ENCODE assay signal across 4 cellular contexts in genomic region chr1:1664318-1664717, GRCh38. TPM values are rescaled to one million over a fixed set of nuclear protein-coding genes. Genes with fewer than 3 reads are reported as not detected.
A peak's percentile ranks its signal among the peaks of the same experiment; 100 is the strongest.
DNase-seq lines count a peak whose midpoint lies in the region; ATAC-seq, FAIRE-seq and TF ChIP-seq lines count a peak whose summit lies in the region.
"Not testable (repeated sequence)": the region's sequence is repeated elsewhere in the genome, so short reads cannot be mapped to it uniquely, and the experiment has no call there.

No MANE protein-coding gene starts in this region.

- intact Hi-C loops in HCT116 (cut with micrococcal nuclease); mammary epithelial cell (cut with micrococcal nuclease); HepG2 (cut with micrococcal nuclease; ENCODE audit: unreplicated experiment); sciatic nerve (cut with DNase I): not testable (repeated sequence)

- not testable (repeated sequence) for TF ChIP-seq RAD21 in HCT116 (IDR thresholded peaks at IDR 0.05; ENCODE audit: low read depth); HepG2 (CRISPR knock-in tag; IDR thresholded peaks at IDR 0.05)

- FAIRE-seq in HepG2 (lab: Jason Lieb, UNC), result not testable (repeated sequence)

- H3K9me2 ChIP-seq in HCT116 (ENCODE audit: insufficient read depth), result not testable (repeated sequence)

- H3K4me3 ChIP-seq in HCT116 (replicated peaks in 1 of 2; ENCODE audit: low read depth in 1 of 2, low read length in 2 of 2); mammary epithelial cell (replicated peaks in 1 of 3; ENCODE audit: insufficient read depth in 1 of 3, low read depth in 2 of 3, low read length in 3 of 3); HepG2 (replicated peaks in 1 of 3; ENCODE audit: insufficient read depth in 1 of 3, low read depth in 2 of 3, low read length in 3 of 3): not testable (repeated sequence)

- not testable (repeated sequence) for H3K4me1 ChIP-seq in HCT116 (ENCODE audit: control insufficient read depth in 1 of 2, insufficient read depth in 2 of 2, low read length in 2 of 2); mammary epithelial cell (ENCODE audit: insufficient read depth, low read length); HepG2 (ENCODE audit: insufficient read depth, low read length)

- not testable (repeated sequence) for H2AFZ ChIP-seq in HCT116 (ENCODE audit: low read depth, low read length, poor library complexity, severe bottlenecking); mammary epithelial cell (ENCODE audit: low read depth, low read length); HepG2 (ENCODE audit: low read length)

- RAD21 ChIA-PET in HCT116 (lab: Charles Lee; ENCODE audit: low non-redundant PET in 1 of 2, low total read pairs in 2 of 2, uncharacterized antibody in 2 of 2, unreplicated experiment in 2 of 2), result not testable (repeated sequence)

- H3K9me3 ChIP-seq in HCT116 (ENCODE audit: control insufficient read depth in 1 of 2, insufficient read depth in 1 of 2, low read depth in 1 of 2, low read length in 2 of 2); mammary epithelial cell (replicated peaks; ENCODE audit: insufficient read depth, low read length); HepG2 (ENCODE audit: low read length): not testable (repeated sequence)

- not testable (repeated sequence) for H3K4me2 ChIP-seq in HCT116 (ENCODE audit: low read length); mammary epithelial cell (ENCODE audit: insufficient read depth, low read depth, low read length); HepG2 (ENCODE audit: low read depth, low read length)

- POLR2A ChIA-PET in HCT116 (lab: Charles Lee); HepG2 (lab: Yijun Ruan, JAX): not testable (repeated sequence)

- not testable (repeated sequence) for TF ChIP-seq EP300 in HepG2 (IDR thresholded peaks at IDR 0.05; ENCODE audit: low read depth in 2 of 2, low read length in 2 of 2); HepG2 (CRISPR knock-in tag; IDR thresholded peaks at IDR 0.05; ENCODE audit: borderline replicate concordance)

- H3K9ac ChIP-seq in HCT116 (ENCODE audit: low read length); mammary epithelial cell (ENCODE audit: insufficient read depth, low read length); HepG2 (ENCODE audit: insufficient read depth, low read depth, low read length): not testable (repeated sequence)

- WGBS in mammary epithelial cell (ENCODE audit: low coverage, missing lambda C conversion rate), result no CpG with 5 or more reads among the region's 11 CpGs
- WGBS in HepG2 (ENCODE audit: low lambda C conversion rate), result 29% methylated on average over 1 of the region's 11 CpGs

- TF ChIP-seq CTCF in HCT116 (IDR thresholded peaks at IDR 0.05 in 2 of 3, conservative IDR thresholded peaks at IDR 0.05 in 1 of 3; ENCODE audit: borderline replicate concordance in 1 of 3, insufficient read depth in 1 of 3, low read depth in 2 of 3, low read length in 2 of 3); mammary epithelial cell (conservative IDR thresholded peaks at IDR 0.05 in 1 of 2, IDR thresholded peaks at IDR 0.05 in 1 of 2; ENCODE audit: extremely low read depth in 1 of 2, insufficient read depth in 1 of 2, low read depth in 1 of 2, low read length in 2 of 2); HepG2 (CRISPR knock-in tag; IDR thresholded peaks at IDR 0.05): not testable (repeated sequence)

- H3K79me2 ChIP-seq in HCT116 (ENCODE audit: insufficient read depth, low read length); mammary epithelial cell (ENCODE audit: insufficient read depth, low read length); HepG2 (ENCODE audit: insufficient read depth, low read length): not testable (repeated sequence)

- H4K20me1 ChIP-seq in HCT116 (ENCODE audit: insufficient read depth); mammary epithelial cell (ENCODE audit: insufficient read depth, low read length); HepG2 (ENCODE audit: insufficient read depth, low read length): not testable (repeated sequence)

- BruUV-seq in HCT116 (replicated peaks; lab: Mats Ljungman, UMichigan), result TSS peak; percentile 17
- BruUV-seq in mammary epithelial cell (replicated peaks; lab: Mats Ljungman, UMichigan), result TSS peak; percentile 3
- TSS peak; percentile 26 for BruUV-seq in HepG2 (replicated peaks; lab: Mats Ljungman, UMichigan)

- dilution Hi-C loops in mammary epithelial cell (cut with HindIII; ENCODE audit: low sequenced_read_pairs), result not testable (repeated sequence)

- not testable (repeated sequence) for H3K36me3 ChIP-seq in HCT116 (ENCODE audit: control insufficient read depth in 1 of 2, insufficient read depth in 2 of 2, low read length in 2 of 2); mammary epithelial cell (ENCODE audit: insufficient read depth, low read length)
- H3K36me3 ChIP-seq in HepG2 (replicated peaks in 1 of 2; ENCODE audit: control insufficient read depth in 1 of 2, insufficient read depth in 2 of 2, low read length in 2 of 2), result peaks cover 5 to 16% of the 10 kb centered on the region in 2 experiments; a peak in 4 of 5 replicates

- CTCF ChIA-PET in HCT116 (lab: Charles Lee); mammary epithelial cell (lab: Charles Lee; ENCODE audit: low non-redundant PET); HepG2 (lab: Yijun Ruan, JAX; ENCODE audit: low intra/inter-chr PET ratio, low total read pairs): not testable (repeated sequence)

- TF ChIP-seq POLR2A in HCT116 (IDR thresholded peaks at IDR 0.05; ENCODE audit: borderline replicate concordance, extremely low read depth, insufficient read depth, insufficient read length); HepG2 (IDR thresholded peaks at IDR 0.05; ENCODE audit: insufficient read depth in 1 of 2, low read depth in 2 of 2, low read length in 2 of 2): not testable (repeated sequence)

- not testable (repeated sequence) for ATAC-seq in HCT116, HepG2, sciatic nerve

- DNase-seq in HCT116 (ENCODE audit: low read depth, low spot score); mammary epithelial cell; HepG2 (ENCODE audit: low spot score): not testable (repeated sequence)
- DNase-seq in sciatic nerve (ENCODE audit: low spot score), result peak; percentile 31

- in situ Hi-C loops in mammary epithelial cell (cut with MboI; ENCODE audit: low sequenced_read_pairs in 2 of 2); HepG2 (cut with HindIII; ENCODE audit: extremely low pct_ligation_motif_present, low pct_unique_long_range_greater_than_20kb): not testable (repeated sequence)

- H3K27ac ChIP-seq in HCT116 (ENCODE audit: low read depth, low read length); mammary epithelial cell (ENCODE audit: insufficient read depth, low read depth, low read length); HepG2 (ENCODE audit: extremely low read length, insufficient read depth, low read length): not testable (repeated sequence)

- not testable (repeated sequence) for H3K27me3 ChIP-seq in HCT116 (ENCODE audit: insufficient read depth, low read length); mammary epithelial cell (ENCODE audit: insufficient read depth, low read length); HepG2 (ENCODE audit: control insufficient read depth in 1 of 2, insufficient read depth in 2 of 2, low read length in 2 of 2)

RNA-seq across cellular contexts. Expression of gene CDK11B, which starts 5.5 kb away (rescaled TPM):
- total RNA-seq in HCT116 (2021; ENCODE audit: unreplicated experiment), result 31.5 TPM
- 30.9 and 32.5 TPM in 2 replicates for polyA plus RNA-seq in HCT116 (2012)
- 10 to 100 TPM in 1 of 2 donors, 1 to 10 TPM in 1; 5.8 to 28.1 TPM for total RNA-seq in mammary epithelial cell
- 3.5 TPM for polyA plus RNA-seq in mammary epithelial cell
- 13.5 TPM for polyA minus RNA-seq in mammary epithelial cell
- total RNA-seq in HepG2 (2016; rRNA removed; fragmentation: Illumina TruSeq; extraction: Trizol), result 12.4 and 15.1 TPM in 2 replicates
- 2.3 and 3.1 TPM in 2 replicates for total RNA-seq in HepG2 (2016; cell fraction: cytosol; rRNA removed; fragmentation: Illumina TruSeq; extraction: Trizol; ENCODE audit: low read depth)
- 9.4 and 16.6 TPM in 2 replicates for total RNA-seq in HepG2 (2016; cell fraction: insoluble cytoplasmic fraction; rRNA removed; fragmentation: Illumina TruSeq; extraction: Trizol)
- 3.6 and 4.3 TPM in 2 replicates for total RNA-seq in HepG2 (2016; cell fraction: membrane; rRNA removed; fragmentation: Illumina TruSeq; extraction: Trizol)
- 11.2 TPM in 2 replicates for total RNA-seq in HepG2 (2016; cell fraction: nucleus; rRNA removed; fragmentation: Illumina TruSeq; extraction: Trizol)
- 3.6 and 3.9 TPM in 2 replicates for polyA plus RNA-seq in HepG2 (2011; rRNA removed)
- 3.1 TPM in 2 replicates for polyA plus RNA-seq in HepG2 (2011; cell fraction: cytosol; rRNA removed)
- 20.3 and 22.5 TPM in 2 replicates for polyA plus RNA-seq in HepG2 (2011; cell fraction: nucleus; rRNA removed)
- polyA plus RNA-seq in HepG2 (2012), result 15.9 and 17.5 TPM in 2 replicates
- 1.4 and 2.2 TPM in 2 replicates for polyA plus RNA-seq in HepG2 (2016; cell fraction: cytosol; fragmentation: Illumina TruSeq; extraction: Trizol; ENCODE audit: low read depth)
- 21.8 and 26.2 TPM in 2 replicates for polyA plus RNA-seq in HepG2 (2016; cell fraction: insoluble cytoplasmic fraction; fragmentation: Illumina TruSeq; extraction: Trizol; ENCODE audit: low read depth)
- 4.1 TPM in 2 replicates for polyA plus RNA-seq in HepG2 (2016; cell fraction: membrane; fragmentation: Illumina TruSeq; extraction: Trizol; ENCODE audit: low read depth)
- polyA plus RNA-seq in HepG2 (2016; cell fraction: nucleus; fragmentation: Illumina TruSeq; extraction: Trizol; ENCODE audit: insufficient read depth, low read depth), result 56.5 and 61.8 TPM in 2 replicates
- polyA minus RNA-seq in HepG2 (2011; rRNA and poly(A)+ RNA removed; ENCODE audit: low replicate concordance), result 2.6 and 3.1 TPM in 2 replicates
- 2.2 and 3.0 TPM in 2 replicates for polyA minus RNA-seq in HepG2 (2011; cell fraction: cytosol; rRNA and poly(A)+ RNA removed)
- 3.1 and 3.4 TPM in 2 replicates for polyA minus RNA-seq in HepG2 (2011; cell fraction: nucleus; rRNA and poly(A)+ RNA removed)
- total RNA-seq in sciatic nerve, result 27.9 TPM

RNA-seq across cellular contexts. Expression of gene SLC35E2B, which starts 28.3 kb away (rescaled TPM):
- total RNA-seq in HCT116 (2021; ENCODE audit: unreplicated experiment) (30.3 TPM), mammary epithelial cell (10 to 100 TPM; 21.0 to 32.6 TPM), HepG2 (2016; rRNA removed; fragmentation: Illumina TruSeq; extraction: Trizol) (10.2 and 14.1 TPM in 2 replicates), sciatic nerve (45.6 TPM)
- 17.0 and 19.4 TPM in 2 replicates for polyA plus RNA-seq in HCT116 (2012)
- polyA plus RNA-seq in mammary epithelial cell (8.5 TPM), HepG2 (2011; rRNA removed) (19.7 and 25.8 TPM in 2 replicates)
- 20.2 TPM for polyA minus RNA-seq in mammary epithelial cell
- total RNA-seq in HepG2 (2016; cell fraction: cytosol; rRNA removed; fragmentation: Illumina TruSeq; extraction: Trizol; ENCODE audit: low read depth), result 6.4 and 6.9 TPM in 2 replicates
- total RNA-seq in HepG2 (2016; cell fraction: insoluble cytoplasmic fraction; rRNA removed; fragmentation: Illumina TruSeq; extraction: Trizol), result 8.0 and 14.4 TPM in 2 replicates
- total RNA-seq in HepG2 (2016; cell fraction: membrane; rRNA removed; fragmentation: Illumina TruSeq; extraction: Trizol), result 9.4 and 10.0 TPM in 2 replicates
- total RNA-seq in HepG2 (2016; cell fraction: nucleus; rRNA removed; fragmentation: Illumina TruSeq; extraction: Trizol), result 15.3 and 21.0 TPM in 2 replicates
- 14.2 and 15.2 TPM in 2 replicates for polyA plus RNA-seq in HepG2 (2011; cell fraction: cytosol; rRNA removed)
- polyA plus RNA-seq in HepG2 (2011; cell fraction: nucleus; rRNA removed), result 73.9 and 74.2 TPM in 2 replicates
- 16.8 and 19.4 TPM in 2 replicates for polyA plus RNA-seq in HepG2 (2012)
- 2.0 TPM in 2 replicates for polyA plus RNA-seq in HepG2 (2016; cell fraction: cytosol; fragmentation: Illumina TruSeq; extraction: Trizol; ENCODE audit: low read depth)
- 10.1 and 12.8 TPM in 2 replicates for polyA plus RNA-seq in HepG2 (2016; cell fraction: insoluble cytoplasmic fraction; fragmentation: Illumina TruSeq; extraction: Trizol; ENCODE audit: low read depth)
- polyA plus RNA-seq in HepG2 (2016; cell fraction: membrane; fragmentation: Illumina TruSeq; extraction: Trizol; ENCODE audit: low read depth), result 5.9 and 6.3 TPM in 2 replicates
- polyA plus RNA-seq in HepG2 (2016; cell fraction: nucleus; fragmentation: Illumina TruSeq; extraction: Trizol; ENCODE audit: insufficient read depth, low read depth), result 59.0 and 64.5 TPM in 2 replicates
- 23.7 and 29.9 TPM in 2 replicates for polyA minus RNA-seq in HepG2 (2011; rRNA and poly(A)+ RNA removed; ENCODE audit: low replicate concordance)
- polyA minus RNA-seq in HepG2 (2011; cell fraction: cytosol; rRNA and poly(A)+ RNA removed), result 12.5 and 12.9 TPM in 2 replicates
- 19.1 and 24.4 TPM in 2 replicates for polyA minus RNA-seq in HepG2 (2011; cell fraction: nucleus; rRNA and poly(A)+ RNA removed)

RNA-seq across cellular contexts. Expression of gene MMP23B, which starts 32.3 kb away (rescaled TPM):
- total RNA-seq in HCT116 (2021; ENCODE audit: unreplicated experiment) (8.7 TPM), mammary epithelial cell (1 to 10 TPM; 1.0 to 2.3 TPM), HepG2 (2016; rRNA removed; fragmentation: Illumina TruSeq; extraction: Trizol) (0.75 and 1.0 TPM in 2 replicates), sciatic nerve (5.4 TPM)
- polyA plus RNA-seq in HCT116 (2012), result 0.87 and 1.5 TPM in 2 replicates
- polyA plus RNA-seq in mammary epithelial cell (not detected), HepG2 (2011; rRNA removed) (0.61 and 2.0 TPM in 2 replicates)
- not detected for polyA minus RNA-seq in mammary epithelial cell
- total RNA-seq in HepG2 (2016; cell fraction: cytosol; rRNA removed; fragmentation: Illumina TruSeq; extraction: Trizol; ENCODE audit: low read depth), result 1.0 and 1.4 TPM in 2 replicates
- 0.46 and 1.8 TPM in 2 replicates for total RNA-seq in HepG2 (2016; cell fraction: insoluble cytoplasmic fraction; rRNA removed; fragmentation: Illumina TruSeq; extraction: Trizol)
- 1.1 and 1.5 TPM in 2 replicates for total RNA-seq in HepG2 (2016; cell fraction: membrane; rRNA removed; fragmentation: Illumina TruSeq; extraction: Trizol)
- 2.1 and 2.7 TPM in 2 replicates for total RNA-seq in HepG2 (2016; cell fraction: nucleus; rRNA removed; fragmentation: Illumina TruSeq; extraction: Trizol)
- 0.92 and 1.5 TPM in 2 replicates for polyA plus RNA-seq in HepG2 (2011; cell fraction: cytosol; rRNA removed)
- polyA plus RNA-seq in HepG2 (2011; cell fraction: nucleus; rRNA removed), result 16.7 and 18.0 TPM in 2 replicates
- polyA plus RNA-seq in HepG2 (2012), result 0.85 and 1.5 TPM in 2 replicates
- polyA plus RNA-seq in HepG2 (2016; cell fraction: cytosol; fragmentation: Illumina TruSeq; extraction: Trizol; ENCODE audit: low read depth), result 0.46 and 1.3 TPM in 2 replicates
- 0.38 and 0.46 TPM in 2 replicates for polyA plus RNA-seq in HepG2 (2016; cell fraction: insoluble cytoplasmic fraction; fragmentation: Illumina TruSeq; extraction: Trizol; ENCODE audit: low read depth)
- 0.78 and 1.4 TPM in 2 replicates for polyA plus RNA-seq in HepG2 (2016; cell fraction: membrane; fragmentation: Illumina TruSeq; extraction: Trizol; ENCODE audit: low read depth)
- polyA plus RNA-seq in HepG2 (2016; cell fraction: nucleus; fragmentation: Illumina TruSeq; extraction: Trizol; ENCODE audit: insufficient read depth, low read depth), result 0.47 and 1.1 TPM in 2 replicates
- polyA minus RNA-seq in HepG2 (2011; rRNA and poly(A)+ RNA removed; ENCODE audit: low replicate concordance), result 0.54 and 0.75 TPM in 2 replicates
- 0.79 TPM in 1 of 2 replicates, not detected in the other for polyA minus RNA-seq in HepG2 (2011; cell fraction: cytosol; rRNA and poly(A)+ RNA removed)
- 0.77 and 1.4 TPM in 2 replicates for polyA minus RNA-seq in HepG2 (2011; cell fraction: nucleus; rRNA and poly(A)+ RNA removed)

RNA-seq across cellular contexts. Expression of gene MIB2, which starts 49.0 kb away (rescaled TPM):
- total RNA-seq in HCT116 (2021; ENCODE audit: unreplicated experiment) (194 TPM), mammary epithelial cell (10 to 100 TPM; 44.8 to 48.5 TPM), HepG2 (2016; rRNA removed; fragmentation: Illumina TruSeq; extraction: Trizol) (10.3 and 30.4 TPM in 2 replicates), sciatic nerve (68.4 TPM)
- 136 and 167 TPM in 2 replicates for polyA plus RNA-seq in HCT116 (2012)
- polyA plus RNA-seq in mammary epithelial cell (10.0 TPM), HepG2 (2011; rRNA removed) (19.9 and 31.3 TPM in 2 replicates)
- 2.8 TPM for polyA minus RNA-seq in mammary epithelial cell
- total RNA-seq in HepG2 (2016; cell fraction: cytosol; rRNA removed; fragmentation: Illumina TruSeq; extraction: Trizol; ENCODE audit: low read depth), result 16.4 and 16.7 TPM in 2 replicates
- total RNA-seq in HepG2 (2016; cell fraction: insoluble cytoplasmic fraction; rRNA removed; fragmentation: Illumina TruSeq; extraction: Trizol), result 9.2 and 32.3 TPM in 2 replicates
- total RNA-seq in HepG2 (2016; cell fraction: membrane; rRNA removed; fragmentation: Illumina TruSeq; extraction: Trizol), result 20.6 and 22.6 TPM in 2 replicates
- 24.1 and 25.9 TPM in 2 replicates for total RNA-seq in HepG2 (2016; cell fraction: nucleus; rRNA removed; fragmentation: Illumina TruSeq; extraction: Trizol)
- 12.2 and 30.4 TPM in 2 replicates for polyA plus RNA-seq in HepG2 (2011; cell fraction: cytosol; rRNA removed)
- polyA plus RNA-seq in HepG2 (2011; cell fraction: nucleus; rRNA removed), result 421 and 707 TPM in 2 replicates
- polyA plus RNA-seq in HepG2 (2012), result 16.8 and 35.3 TPM in 2 replicates
- 15.5 and 15.9 TPM in 2 replicates for polyA plus RNA-seq in HepG2 (2016; cell fraction: cytosol; fragmentation: Illumina TruSeq; extraction: Trizol; ENCODE audit: low read depth)
- polyA plus RNA-seq in HepG2 (2016; cell fraction: insoluble cytoplasmic fraction; fragmentation: Illumina TruSeq; extraction: Trizol; ENCODE audit: low read depth), result 9.4 and 11.7 TPM in 2 replicates
- 14.1 and 15.4 TPM in 2 replicates for polyA plus RNA-seq in HepG2 (2016; cell fraction: membrane; fragmentation: Illumina TruSeq; extraction: Trizol; ENCODE audit: low read depth)
- polyA plus RNA-seq in HepG2 (2016; cell fraction: nucleus; fragmentation: Illumina TruSeq; extraction: Trizol; ENCODE audit: insufficient read depth, low read depth), result 59.2 and 75.4 TPM in 2 replicates
- polyA minus RNA-seq in HepG2 (2011; rRNA and poly(A)+ RNA removed; ENCODE audit: low replicate concordance), result 24.6 and 100 TPM in 2 replicates
- polyA minus RNA-seq in HepG2 (2011; cell fraction: cytosol; rRNA and poly(A)+ RNA removed), result 27.4 and 28.8 TPM in 2 replicates
- polyA minus RNA-seq in HepG2 (2011; cell fraction: nucleus; rRNA and poly(A)+ RNA removed), result 51.5 and 62.8 TPM in 2 replicates

RNA-seq across cellular contexts. Expression of gene CDK11A, which starts 59.8 kb away (rescaled TPM):
- total RNA-seq in HCT116 (2021; ENCODE audit: unreplicated experiment) (61.0 TPM), mammary epithelial cell (10 to 100 TPM in 1 of 2 donors, 1 to 10 TPM in 1; 9.8 to 48.0 TPM), HepG2 (2016; rRNA removed; fragmentation: Illumina TruSeq; extraction: Trizol) (4.7 and 17.9 TPM in 2 replicates), sciatic nerve (51.5 TPM)
- 34.7 and 38.4 TPM in 2 replicates for polyA plus RNA-seq in HCT116 (2012)
- polyA plus RNA-seq in mammary epithelial cell (4.3 TPM), HepG2 (2011; rRNA removed) (11.2 and 14.2 TPM in 2 replicates)
- polyA minus RNA-seq in mammary epithelial cell, result 1.8 TPM
- total RNA-seq in HepG2 (2016; cell fraction: cytosol; rRNA removed; fragmentation: Illumina TruSeq; extraction: Trizol; ENCODE audit: low read depth), result 26.1 and 31.2 TPM in 2 replicates
- total RNA-seq in HepG2 (2016; cell fraction: insoluble cytoplasmic fraction; rRNA removed; fragmentation: Illumina TruSeq; extraction: Trizol), result 4.9 and 21.2 TPM in 2 replicates
- total RNA-seq in HepG2 (2016; cell fraction: membrane; rRNA removed; fragmentation: Illumina TruSeq; extraction: Trizol), result 6.7 TPM in 2 replicates
- total RNA-seq in HepG2 (2016; cell fraction: nucleus; rRNA removed; fragmentation: Illumina TruSeq; extraction: Trizol), result 29.5 and 30.0 TPM in 2 replicates
- polyA plus RNA-seq in HepG2 (2011; cell fraction: cytosol; rRNA removed), result 2.1 and 5.1 TPM in 2 replicates
- polyA plus RNA-seq in HepG2 (2011; cell fraction: nucleus; rRNA removed), result 158 and 182 TPM in 2 replicates
- 22.5 and 32.0 TPM in 2 replicates for polyA plus RNA-seq in HepG2 (2012)
- polyA plus RNA-seq in HepG2 (2016; cell fraction: cytosol; fragmentation: Illumina TruSeq; extraction: Trizol; ENCODE audit: low read depth), result 3.1 and 4.1 TPM in 2 replicates
- 7.1 and 9.9 TPM in 2 replicates for polyA plus RNA-seq in HepG2 (2016; cell fraction: insoluble cytoplasmic fraction; fragmentation: Illumina TruSeq; extraction: Trizol; ENCODE audit: low read depth)
- 3.9 and 4.2 TPM in 2 replicates for polyA plus RNA-seq in HepG2 (2016; cell fraction: membrane; fragmentation: Illumina TruSeq; extraction: Trizol; ENCODE audit: low read depth)
- polyA plus RNA-seq in HepG2 (2016; cell fraction: nucleus; fragmentation: Illumina TruSeq; extraction: Trizol; ENCODE audit: insufficient read depth, low read depth), result 134 and 148 TPM in 2 replicates
- polyA minus RNA-seq in HepG2 (2011; rRNA and poly(A)+ RNA removed; ENCODE audit: low replicate concordance), result 8.3 and 9.0 TPM in 2 replicates
- 64.2 and 65.9 TPM in 2 replicates for polyA minus RNA-seq in HepG2 (2011; cell fraction: cytosol; rRNA and poly(A)+ RNA removed)
- polyA minus RNA-seq in HepG2 (2011; cell fraction: nucleus; rRNA and poly(A)+ RNA removed), result 24.2 and 24.7 TPM in 2 replicates
